In genomic region chr16:13453938-13454553, GRCh38 we compare ENCODE assay signal across 8 cellular contexts.
DNase-seq lines count a peak whose midpoint lies in the region; ATAC-seq and TF ChIP-seq lines count a peak whose summit lies in the region.

No MANE protein-coding gene starts in this region.

- POLR2A ChIA-PET in HEK293T (lab: Yijun Ruan, JAX) (no interaction called here), RWPE1 (lab: Yijun Ruan, JAX; ENCODE audit: low non-redundant PET) (no interaction called here)

- H3K27ac ChIP-seq in RWPE1: no peak overlapping the region

- TF ChIP-seq CTCF in RWPE1 (conservative IDR thresholded peaks at IDR 0.05; ENCODE audit: low read depth): peak; percentile 46
- TF ChIP-seq CTCF in foreskin fibroblast (IDR thresholded peaks at IDR 0.05; ENCODE audit: low read depth, low read length): peak; percentile 53

- in situ Hi-C loops in Caki2 (cut with HindIII; ENCODE audit: low pct_unique_long_range_greater_than_20kb, low sequenced_read_pairs): no loop called here

- ATAC-seq in GM19324 (IDR thresholded peaks at IDR 0.05; ENCODE audit: low FRiP score, unreplicated experiment) (no peak), HG03045 (IDR thresholded peaks at IDR 0.05; ENCODE audit: unreplicated experiment) (no peak)

- CTCF ChIA-PET in HEK293T (lab: Yijun Ruan, JAX): interaction anchor here (0.6 kb wide), 1 partner anchor 9 kb away, joined by 3 read pairs; no protein-coding TSS in a partner anchor
- CTCF ChIA-PET in RWPE1 (lab: Yijun Ruan, JAX): no interaction called here

- DNase-seq in Caki2 (ENCODE audit: low read depth) (peak; percentile 50), HEK293T (ENCODE audit: extremely low spot score) (peak; percentile 9), RWPE1 (ENCODE audit: low spot score) (no peak), foreskin fibroblast (peak; percentile 47 to 76), AG20443 (ENCODE audit: low spot score) (no peak)
- peak; percentile 4 for DNase-seq in stimulated activated CD4-positive, alpha-beta T cell treated with anti-CD3 and anti-CD28 coated beads, Interleukin-1b, Interleukin-23, amount 100 ng/mL, for 48 hours

- no peak overlapping the region for H3K4me3 ChIP-seq in foreskin fibroblast (ENCODE audit: low read depth in 1 of 2, low read length in 2 of 2)

TF ChIP-seq in HEK293T, 16 proteins besides CTCF, POLR2A, EP300 and RAD21:
- no peak for TF ChIP-seq NFRKB (IDR thresholded peaks at IDR 0.05)
- no peak for TF ChIP-seq ZNF384 (IDR thresholded peaks at IDR 0.05)
- TF ChIP-seq LEF1 (IDR thresholded peaks at IDR 0.05; ENCODE audit: borderline replicate concordance): no peak
- TF ChIP-seq BHLHE40 (IDR thresholded peaks at IDR 0.05; ENCODE audit: borderline replicate concordance): no peak
- no peak for TF ChIP-seq L3MBTL2 (conservative IDR thresholded peaks at IDR 0.05)
- no peak for TF ChIP-seq FOXM1 (IDR thresholded peaks at IDR 0.05; ENCODE audit: borderline replicate concordance)
- no peak for TF ChIP-seq FOXK2 (IDR thresholded peaks at IDR 0.05)
- TF ChIP-seq TARDBP (IDR thresholded peaks at IDR 0.05): no peak
- no peak for TF ChIP-seq PKNOX1 (IDR thresholded peaks at IDR 0.05)
- TF ChIP-seq ARNT (IDR thresholded peaks at IDR 0.05): no peak
- no peak for TF ChIP-seq ELF4 (IDR thresholded peaks at IDR 0.05)
- no peak for TF ChIP-seq HDGF (IDR thresholded peaks at IDR 0.05; ENCODE audit: borderline replicate concordance)
- TF ChIP-seq FOXA1 (IDR thresholded peaks at IDR 0.05): no peak
- TF ChIP-seq SUZ12 (IDR thresholded peaks at IDR 0.05): no peak

Comparison
In these comparisons a context has a peak if more than half of its experiments do, and no peak if none do; other contexts are left out.
1. DNase-seq: peak in Caki2 (single experiment), HEK293T (single experiment), foreskin fibroblast (2 of 2) and stimulated activated CD4-positive, alpha-beta T cell treated with anti-CD3 and anti-CD28 coated beads, Interleukin-1b, Interleukin-23, amount 100 ng/mL, for 48 hours (single experiment); none in RWPE1 (single experiment) and AG20443 (single experiment).